Comparison of ENCODE assay signal across 1 cellular context in genomic region chr1:16385659-16386453, GRCh38.
TF ChIP-seq lines count a peak whose summit lies in the region.

No MANE protein-coding gene starts in this region.

TF ChIP-seq in H1, 55 proteins besides CTCF, POLR2A, EP300 and RAD21:
- TF ChIP-seq SAP30 (IDR thresholded peaks at IDR 0.05; ENCODE audit: insufficient read depth, insufficient replicate concordance, low read length) (no peak), CHD2 (IDR thresholded peaks at IDR 0.05; ENCODE audit: low read length) (no peak), SIX5 (IDR thresholded peaks at IDR 0.05; ENCODE audit: low read depth, low read length) (no peak), RXRA (IDR thresholded peaks at IDR 0.05; ENCODE audit: insufficient read depth, low read depth, low read length) (no peak), NANOG (IDR thresholded peaks at IDR 0.05; ENCODE audit: insufficient read depth, low read depth, low read length, poor library complexity, severe bottlenecking) (no peak), NRF1 (IDR thresholded peaks at IDR 0.05; ENCODE audit: low read depth, low read length) (no peak), SP1 (IDR thresholded peaks at IDR 0.05; ENCODE audit: low read depth, low read length) (no peak), KDM1A (IDR thresholded peaks at IDR 0.05; ENCODE audit: borderline replicate concordance, low read length) (no peak), HDAC2 (IDR thresholded peaks at IDR 0.05; ENCODE audit: borderline replicate concordance in 1 of 2, low read depth in 2 of 2, low read length in 2 of 2) (no peak), TEAD4 (IDR thresholded peaks at IDR 0.05; ENCODE audit: low read depth, low read length) (no peak), MAFK (IDR thresholded peaks at IDR 0.05; ENCODE audit: low read depth, low read length) (no peak), EZH2 (IDR thresholded peaks at IDR 0.05; ENCODE audit: low read depth, low read length, severe bottlenecking) (no peak), CEBPB (IDR thresholded peaks at IDR 0.05; ENCODE audit: low read depth, low read length) (no peak)
